In genomic region chr2:229714736-229715541, GRCh38 we compare ENCODE assay signal across 1 cellular context.
TF ChIP-seq lines count a peak whose summit lies in the region.

No MANE protein-coding gene starts in this region.

TF ChIP-seq in HepG2, 621 proteins besides CTCF, POLR2A, EP300 and RAD21 (continued from another document and continues in another):
- TF ChIP-seq AHDC1 (CRISPR knock-in tag; IDR thresholded peaks at IDR 0.05; ENCODE audit: borderline replicate concordance) (no peak), SUZ12 (IDR thresholded peaks at IDR 0.05; ENCODE audit: low read depth, low read length) (no peak), ZSCAN22 (CRISPR knock-in tag; IDR thresholded peaks at IDR 0.05) (no peak), TBX2 (CRISPR knock-in tag; IDR thresholded peaks at IDR 0.05; ENCODE audit: borderline replicate concordance) (peak; percentile 35; the same call in 1 of the 2 replicates), ELK4 (CRISPR knock-in tag; IDR thresholded peaks at IDR 0.05; ENCODE audit: borderline replicate concordance) (peak; percentile 9; the same call in 1 of the 2 replicates), NFATC3 (CRISPR knock-in tag; IDR thresholded peaks at IDR 0.05) (no peak), ZNF143 (CRISPR knock-in tag; IDR thresholded peaks at IDR 0.05) (no peak), SP5 (CRISPR knock-in tag; IDR thresholded peaks at IDR 0.05; ENCODE audit: borderline replicate concordance, low read depth) (no peak), RFXANK (CRISPR knock-in tag; IDR thresholded peaks at IDR 0.05) (no peak), LCORL (IDR thresholded peaks at IDR 0.05) (no peak), LCORL (CRISPR knock-in tag; IDR thresholded peaks at IDR 0.05) (no peak), ZNF850 (CRISPR knock-in tag; conservative IDR thresholded peaks at IDR 0.05) (no peak), NCOA1 (CRISPR knock-in tag; IDR thresholded peaks at IDR 0.05) (no peak), NCOA2 (CRISPR knock-in tag; IDR thresholded peaks at IDR 0.05) (0 out of 2 replicates have a peak, but pooled peaks have one; percentile 21), FOXM1 (CRISPR knock-in tag; IDR thresholded peaks at IDR 0.05) (no peak), ZNF460 (CRISPR knock-in tag; IDR thresholded peaks at IDR 0.05; ENCODE audit: borderline replicate concordance) (no peak), ZNF598 (CRISPR knock-in tag; IDR thresholded peaks at IDR 0.05; ENCODE audit: borderline replicate concordance) (no peak; the same call in 1 of the 2 replicates), HOXD1 (CRISPR knock-in tag; IDR thresholded peaks at IDR 0.05) (no peak), ZNF703 (CRISPR knock-in tag; IDR thresholded peaks at IDR 0.05; ENCODE audit: borderline replicate concordance) (no peak), STAT5B (CRISPR knock-in tag; IDR thresholded peaks at IDR 0.05) (peak; percentile 66; the same call in 1 of the 2 replicates), TRIM24 (CRISPR knock-in tag; IDR thresholded peaks at IDR 0.05) (no peak), SNRNP70 (IDR thresholded peaks at IDR 0.05; ENCODE audit: low read depth, low read length) (no peak), ZNF121 (CRISPR knock-in tag; IDR thresholded peaks at IDR 0.05) (no peak), ZNF24 (IDR thresholded peaks at IDR 0.05) (no peak), CHCHD3 (CRISPR knock-in tag; IDR thresholded peaks at IDR 0.05) (0 out of 2 replicates have a peak, but pooled peaks have one; percentile 67), KAT2B (IDR thresholded peaks at IDR 0.05; ENCODE audit: borderline replicate concordance, low read depth, low read length) (no peak), PRDM10 (CRISPR knock-in tag; IDR thresholded peaks at IDR 0.05; ENCODE audit: low read depth) (no peak), NFKB2 (CRISPR knock-in tag; IDR thresholded peaks at IDR 0.05; ENCODE audit: borderline replicate concordance) (peak; percentile 87; the same call in 1 of the 2 replicates), ZNF773 (CRISPR knock-in tag; IDR thresholded peaks at IDR 0.05; ENCODE audit: borderline replicate concordance) (peak; percentile 68; the same call in 1 of the 2 replicates), ZBTB20 (CRISPR knock-in tag; IDR thresholded peaks at IDR 0.05; ENCODE audit: borderline replicate concordance, low read depth) (peak; percentile 76; the same call in 1 of the 2 replicates), MEF2D (CRISPR knock-in tag; IDR thresholded peaks at IDR 0.05) (peak; percentile 56; the same call in 1 of the 2 replicates), THAP7 (CRISPR knock-in tag; IDR thresholded peaks at IDR 0.05) (no peak; the same call in 1 of the 2 replicates), ZKSCAN1 (IDR thresholded peaks at IDR 0.05; ENCODE audit: low read length) (no peak), ZC3H13 (CRISPR knock-in tag; IDR thresholded peaks at IDR 0.05) (peak; percentile 54; the same call in 1 of the 2 replicates), NR2C2 (CRISPR knock-in tag; IDR thresholded peaks at IDR 0.05; ENCODE audit: borderline replicate concordance) (no peak), PAF1 (CRISPR knock-in tag; IDR thresholded peaks at IDR 0.05) (no peak), MXD4 (CRISPR knock-in tag; IDR thresholded peaks at IDR 0.05) (0 out of 2 replicates have a peak, but pooled peaks have one; percentile 48), SNAPC5 (CRISPR knock-in tag; IDR thresholded peaks at IDR 0.05; ENCODE audit: borderline replicate concordance) (no peak), HDAC6 (IDR thresholded peaks at IDR 0.05; ENCODE audit: low read depth, low read length) (no peak)
- TF ChIP-seq, protein P1, sequence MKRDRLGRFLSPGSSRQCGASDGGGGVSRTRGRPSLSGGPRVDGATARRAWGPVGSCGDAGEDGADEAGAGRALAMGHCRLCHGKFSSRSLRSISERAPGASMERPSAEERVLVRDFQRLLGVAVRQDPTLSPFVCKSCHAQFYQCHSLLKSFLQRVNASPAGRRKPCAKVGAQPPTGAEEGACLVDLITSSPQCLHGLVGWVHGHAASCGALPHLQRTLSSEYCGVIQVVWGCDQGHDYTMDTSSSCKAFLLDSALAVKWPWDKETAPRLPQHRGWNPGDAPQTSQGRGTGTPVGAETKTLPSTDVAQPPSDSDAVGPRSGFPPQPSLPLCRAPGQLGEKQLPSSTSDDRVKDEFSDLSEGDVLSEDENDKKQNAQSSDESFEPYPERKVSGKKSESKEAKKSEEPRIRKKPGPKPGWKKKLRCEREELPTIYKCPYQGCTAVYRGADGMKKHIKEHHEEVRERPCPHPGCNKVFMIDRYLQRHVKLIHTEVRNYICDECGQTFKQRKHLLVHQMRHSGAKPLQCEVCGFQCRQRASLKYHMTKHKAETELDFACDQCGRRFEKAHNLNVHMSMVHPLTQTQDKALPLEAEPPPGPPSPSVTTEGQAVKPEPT (CRISPR knock-in tag; IDR thresholded peaks at IDR 0.05; ENCODE audit: low read depth) = no peak
- TF ChIP-seq, protein P2, sequence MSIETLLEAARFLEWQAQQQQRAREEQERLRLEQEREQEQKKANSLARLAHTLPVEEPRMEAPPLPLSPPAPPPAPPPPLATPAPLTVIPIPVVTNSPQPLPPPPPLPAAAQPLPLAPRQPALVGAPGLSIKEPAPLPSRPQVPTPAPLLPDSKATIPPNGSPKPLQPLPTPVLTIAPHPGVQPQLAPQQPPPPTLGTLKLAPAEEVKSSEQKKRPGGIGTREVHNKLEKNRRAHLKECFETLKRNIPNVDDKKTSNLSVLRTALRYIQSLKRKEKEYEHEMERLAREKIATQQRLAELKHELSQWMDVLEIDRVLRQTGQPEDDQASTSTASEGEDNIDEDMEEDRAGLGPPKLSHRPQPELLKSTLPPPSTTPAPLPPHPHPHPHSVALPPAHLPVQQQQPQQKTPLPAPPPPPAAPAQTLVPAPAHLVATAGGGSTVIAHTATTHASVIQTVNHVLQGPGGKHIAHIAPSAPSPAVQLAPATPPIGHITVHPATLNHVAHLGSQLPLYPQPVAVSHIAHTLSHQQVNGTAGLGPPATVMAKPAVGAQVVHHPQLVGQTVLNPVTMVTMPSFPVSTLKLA (IDR thresholded peaks at IDR 0.05) = no peak
- TF ChIP-seq, protein P3, sequence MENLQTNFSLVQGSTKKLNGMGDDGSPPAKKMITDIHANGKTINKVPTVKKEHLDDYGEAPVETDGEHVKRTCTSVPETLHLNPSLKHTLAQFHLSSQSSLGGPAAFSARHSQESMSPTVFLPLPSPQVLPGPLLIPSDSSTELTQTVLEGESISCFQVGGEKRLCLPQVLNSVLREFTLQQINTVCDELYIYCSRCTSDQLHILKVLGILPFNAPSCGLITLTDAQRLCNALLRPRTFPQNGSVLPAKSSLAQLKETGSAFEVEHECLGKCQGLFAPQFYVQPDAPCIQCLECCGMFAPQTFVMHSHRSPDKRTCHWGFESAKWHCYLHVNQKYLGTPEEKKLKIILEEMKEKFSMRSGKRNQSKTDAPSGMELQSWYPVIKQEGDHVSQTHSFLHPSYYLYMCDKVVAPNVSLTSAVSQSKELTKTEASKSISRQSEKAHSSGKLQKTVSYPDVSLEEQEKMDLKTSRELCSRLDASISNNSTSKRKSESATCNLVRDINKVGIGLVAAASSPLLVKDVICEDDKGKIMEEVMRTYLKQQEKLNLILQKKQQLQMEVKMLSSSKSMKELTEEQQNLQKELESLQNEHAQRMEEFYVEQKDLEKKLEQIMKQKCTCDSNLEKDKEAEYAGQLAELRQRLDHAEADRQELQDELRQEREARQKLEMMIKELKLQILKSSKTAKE (CRISPR knock-in tag; IDR thresholded peaks at IDR 0.05; ENCODE audit: borderline replicate concordance) = peak; percentile 15; the same call in 1 of the 2 replicates
- TF ChIP-seq, protein P4, sequence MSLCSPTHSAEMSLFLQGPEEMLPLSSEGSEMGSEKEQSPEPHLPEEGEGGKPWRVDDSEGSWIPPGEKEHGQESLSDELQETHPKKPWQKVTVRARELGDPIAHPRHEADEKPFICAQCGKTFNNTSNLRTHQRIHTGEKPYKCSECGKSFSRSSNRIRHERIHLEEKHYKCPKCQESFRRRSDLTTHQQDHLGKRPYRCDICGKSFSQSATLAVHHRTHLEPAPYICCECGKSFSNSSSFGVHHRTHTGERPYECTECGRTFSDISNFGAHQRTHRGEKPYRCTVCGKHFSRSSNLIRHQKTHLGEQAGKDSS (CRISPR knock-in tag; IDR thresholded peaks at IDR 0.05; ENCODE audit: borderline replicate concordance, low read depth) = no peak
- TF ChIP-seq, protein P5, sequence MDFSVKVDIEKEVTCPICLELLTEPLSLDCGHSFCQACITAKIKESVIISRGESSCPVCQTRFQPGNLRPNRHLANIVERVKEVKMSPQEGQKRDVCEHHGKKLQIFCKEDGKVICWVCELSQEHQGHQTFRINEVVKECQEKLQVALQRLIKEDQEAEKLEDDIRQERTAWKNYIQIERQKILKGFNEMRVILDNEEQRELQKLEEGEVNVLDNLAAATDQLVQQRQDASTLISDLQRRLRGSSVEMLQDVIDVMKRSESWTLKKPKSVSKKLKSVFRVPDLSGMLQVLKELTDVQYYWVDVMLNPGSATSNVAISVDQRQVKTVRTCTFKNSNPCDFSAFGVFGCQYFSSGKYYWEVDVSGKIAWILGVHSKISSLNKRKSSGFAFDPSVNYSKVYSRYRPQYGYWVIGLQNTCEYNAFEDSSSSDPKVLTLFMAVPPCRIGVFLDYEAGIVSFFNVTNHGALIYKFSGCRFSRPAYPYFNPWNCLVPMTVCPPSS (IDR thresholded peaks at IDR 0.05) = no peak
